ENCODE assay signal across 1 cellular context in genomic region chrX:118560380-118560932, GRCh38.
TF ChIP-seq lines count a peak whose summit lies in the region.

No MANE protein-coding gene starts in this region.

TF ChIP-seq in SK-N-SH, 30 proteins besides CTCF, POLR2A, EP300 and RAD21 (continued from another document):
- TF ChIP-seq, protein P1, sequence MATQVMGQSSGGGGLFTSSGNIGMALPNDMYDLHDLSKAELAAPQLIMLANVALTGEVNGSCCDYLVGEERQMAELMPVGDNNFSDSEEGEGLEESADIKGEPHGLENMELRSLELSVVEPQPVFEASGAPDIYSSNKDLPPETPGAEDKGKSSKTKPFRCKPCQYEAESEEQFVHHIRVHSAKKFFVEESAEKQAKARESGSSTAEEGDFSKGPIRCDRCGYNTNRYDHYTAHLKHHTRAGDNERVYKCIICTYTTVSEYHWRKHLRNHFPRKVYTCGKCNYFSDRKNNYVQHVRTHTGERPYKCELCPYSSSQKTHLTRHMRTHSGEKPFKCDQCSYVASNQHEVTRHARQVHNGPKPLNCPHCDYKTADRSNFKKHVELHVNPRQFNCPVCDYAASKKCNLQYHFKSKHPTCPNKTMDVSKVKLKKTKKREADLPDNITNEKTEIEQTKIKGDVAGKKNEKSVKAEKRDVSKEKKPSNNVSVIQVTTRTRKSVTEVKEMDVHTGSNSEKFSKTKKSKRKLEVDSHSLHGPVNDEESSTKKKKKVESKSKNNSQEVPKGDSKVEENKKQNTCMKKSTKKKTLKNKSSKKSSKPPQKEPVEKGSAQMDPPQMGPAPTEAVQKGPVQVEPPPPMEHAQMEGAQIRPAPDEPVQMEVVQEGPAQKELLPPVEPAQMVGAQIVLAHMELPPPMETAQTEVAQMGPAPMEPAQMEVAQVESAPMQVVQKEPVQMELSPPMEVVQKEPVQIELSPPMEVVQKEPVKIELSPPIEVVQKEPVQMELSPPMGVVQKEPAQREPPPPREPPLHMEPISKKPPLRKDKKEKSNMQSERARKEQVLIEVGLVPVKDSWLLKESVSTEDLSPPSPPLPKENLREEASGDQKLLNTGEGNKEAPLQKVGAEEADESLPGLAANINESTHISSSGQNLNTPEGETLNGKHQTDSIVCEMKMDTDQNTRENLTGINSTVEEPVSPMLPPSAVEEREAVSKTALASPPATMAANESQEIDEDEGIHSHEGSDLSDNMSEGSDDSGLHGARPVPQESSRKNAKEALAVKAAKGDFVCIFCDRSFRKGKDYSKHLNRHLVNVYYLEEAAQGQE (IDR thresholded peaks at IDR 0.05; ENCODE audit: low read depth, low read length) = no peak
- TF ChIP-seq JUND (IDR thresholded peaks at IDR 0.05) (no peak), IRF3 (IDR thresholded peaks at IDR 0.05; ENCODE audit: low read depth, low read length) (no peak), RCOR1 (IDR thresholded peaks at IDR 0.05; ENCODE audit: low read length) (no peak), YY1 (IDR thresholded peaks at IDR 0.05; ENCODE audit: low read depth) (no peak), NFIC (IDR thresholded peaks at IDR 0.05; ENCODE audit: borderline replicate concordance) (no peak), POLR2AphosphoS5 (IDR thresholded peaks at IDR 0.05; ENCODE audit: low read depth, low read length) (no peak), GABPA (IDR thresholded peaks at IDR 0.05; ENCODE audit: low read depth) (no peak), ELF1 (IDR thresholded peaks at IDR 0.05) (no peak), SIN3A (IDR thresholded peaks at IDR 0.05; ENCODE audit: borderline replicate concordance, low read depth, low read length) (no peak), FOSL2 (IDR thresholded peaks at IDR 0.05; ENCODE audit: borderline replicate concordance, low read depth) (no peak), MEF2A (IDR thresholded peaks at IDR 0.05; ENCODE audit: borderline replicate concordance, low read depth) (no peak)
